ENCODE assay signal across 1 cellular context in the genomic region with DNA sequence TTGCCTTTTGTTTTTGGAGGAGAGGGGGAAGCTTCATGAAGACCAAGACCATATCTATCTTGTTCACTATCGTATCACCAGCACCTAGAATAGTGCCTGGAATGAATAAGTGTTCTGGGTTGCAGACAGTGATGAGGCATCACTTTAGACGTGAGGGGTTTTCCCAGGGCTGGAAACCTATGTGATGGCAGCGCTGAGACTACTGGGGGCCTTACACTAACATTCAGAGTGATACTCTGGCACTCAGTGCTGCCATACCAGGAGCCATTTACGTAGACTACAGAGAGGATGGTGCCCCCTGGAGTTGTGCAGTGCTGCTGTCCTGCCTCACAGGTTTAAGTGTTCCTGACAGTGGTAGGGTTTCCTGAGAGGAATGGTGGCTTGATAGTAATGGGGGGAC.
TF ChIP-seq lines count a peak whose summit lies in the region.

No MANE protein-coding gene starts in this region.

TF ChIP-seq in IMR-90, 13 proteins besides CTCF, POLR2A, EP300 and RAD21:
- TF ChIP-seq, protein P1, sequence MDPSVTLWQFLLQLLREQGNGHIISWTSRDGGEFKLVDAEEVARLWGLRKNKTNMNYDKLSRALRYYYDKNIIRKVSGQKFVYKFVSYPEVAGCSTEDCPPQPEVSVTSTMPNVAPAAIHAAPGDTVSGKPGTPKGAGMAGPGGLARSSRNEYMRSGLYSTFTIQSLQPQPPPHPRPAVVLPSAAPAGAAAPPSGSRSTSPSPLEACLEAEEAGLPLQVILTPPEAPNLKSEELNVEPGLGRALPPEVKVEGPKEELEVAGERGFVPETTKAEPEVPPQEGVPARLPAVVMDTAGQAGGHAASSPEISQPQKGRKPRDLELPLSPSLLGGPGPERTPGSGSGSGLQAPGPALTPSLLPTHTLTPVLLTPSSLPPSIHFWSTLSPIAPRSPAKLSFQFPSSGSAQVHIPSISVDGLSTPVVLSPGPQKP (IDR thresholded peaks at IDR 0.05; ENCODE audit: borderline replicate concordance, low read depth, low read length) = no peak
- TF ChIP-seq NFE2L2 (IDR thresholded peaks at IDR 0.05; ENCODE audit: low read depth, low read length) (no peak), RCOR1 (IDR thresholded peaks at IDR 0.05; ENCODE audit: insufficient replicate concordance, low read length) (no peak), SMC3 (IDR thresholded peaks at IDR 0.05; ENCODE audit: low read depth, low read length) (no peak), CEBPB (IDR thresholded peaks at IDR 0.05; ENCODE audit: low read depth, low read length) (no peak), RFX5 (IDR thresholded peaks at IDR 0.05; ENCODE audit: low read depth, low read length) (no peak), MAZ (IDR thresholded peaks at IDR 0.05; ENCODE audit: borderline replicate concordance, low read depth, low read length) (no peak), CHD1 (IDR thresholded peaks at IDR 0.05; ENCODE audit: low read depth, low read length) (no peak), FOS (IDR thresholded peaks at IDR 0.05; ENCODE audit: low read depth, low read length) (no peak), MAFK (IDR thresholded peaks at IDR 0.05; ENCODE audit: low read depth, low read length) (no peak), MXI1 (IDR thresholded peaks at IDR 0.05; ENCODE audit: borderline replicate concordance, low read depth, low read length) (no peak), BHLHE40 (IDR thresholded peaks at IDR 0.05; ENCODE audit: low read depth, low read length) (no peak)
- TF ChIP-seq, protein P2, sequence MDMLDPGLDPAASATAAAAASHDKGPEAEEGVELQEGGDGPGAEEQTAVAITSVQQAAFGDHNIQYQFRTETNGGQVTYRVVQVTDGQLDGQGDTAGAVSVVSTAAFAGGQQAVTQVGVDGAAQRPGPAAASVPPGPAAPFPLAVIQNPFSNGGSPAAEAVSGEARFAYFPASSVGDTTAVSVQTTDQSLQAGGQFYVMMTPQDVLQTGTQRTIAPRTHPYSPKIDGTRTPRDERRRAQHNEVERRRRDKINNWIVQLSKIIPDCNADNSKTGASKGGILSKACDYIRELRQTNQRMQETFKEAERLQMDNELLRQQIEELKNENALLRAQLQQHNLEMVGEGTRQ (IDR thresholded peaks at IDR 0.05; ENCODE audit: low read depth, low read length) = no peak
